Comparison of ENCODE assay signal across 19 cellular contexts in genomic region chr2:195929531-195929930, GRCh38.
A peak's percentile ranks its signal among the peaks of the same experiment; 100 is the strongest.
DNase-seq lines count a peak whose midpoint lies in the region; ATAC-seq and TF ChIP-seq lines count a peak whose summit lies in the region.
"Had no signal": no experiment of that assay in that cellular context is flagged by ENCODE, and none has a peak within 500 bp of the region (broad histone marks: within the 10 kb centered on the region; RNA-seq: fewer than 3 reads in every experiment).

No MANE protein-coding gene starts in this region.

- no peaks in the 10 kb centered on the region for H3K27me3 ChIP-seq in colonic mucosa
- H3K27me3 ChIP-seq: BLaER1 treated with 17β-estradiol and CSF1 and Interleukin-3, amounts not matched to agents 10 nM and 100 nM had no signal

- no peaks in the 10 kb centered on the region for H3K36me3 ChIP-seq in colonic mucosa
- H3K36me3 ChIP-seq: BLaER1 treated with 17β-estradiol and CSF1 and Interleukin-3, amounts not matched to agents 10 nM and 100 nM had no signal

- DNase-seq in DMS 273 (lab: John Stamatoyannopoulos, UW; ENCODE audit: unreplicated experiment) (peak; percentile 4), DMS 273 treated with DMSO at 0.1 percent for 48 hours (lab: John Stamatoyannopoulos, UW) (no peak), NCI-H2227 (lab: John Stamatoyannopoulos, UW; ENCODE audit: unreplicated experiment) (peak; percentile 25), NCI-H2227 treated with DMSO at 0.1 percent for 48 hours (lab: John Stamatoyannopoulos, UW) (no peak), NCI-H748 treated with DMSO at 0.1 percent for 48 hours (lab: John Stamatoyannopoulos, UW) (peak; percentile 49), middle frontal gyrus (ENCODE audit: extremely low spot score, low spot score) (peak; percentile 90), colonic mucosa (no peak)
- DNase-seq: AML-193; Caco-2; Calu3; CD4-positive, alpha-beta T cell; CD8-positive, alpha-beta T cell; DMS79 treated with DMSO at 0.1 percent for 48 hours; GF-D8 had no signal

- intact Hi-C loops in colonic mucosa (cut with DNase I) = no loop called here

- no peak overlapping the region for H3K27ac ChIP-seq in colonic mucosa
- H3K27ac ChIP-seq: 22Rv1; A549; BLaER1 treated with 17β-estradiol and CSF1 and Interleukin-3, amounts not matched to agents 10 nM and 100 nM; C4-2B had no signal

- H3K4me1 ChIP-seq in colonic mucosa = no peaks in the 10 kb centered on the region
- H3K4me1 ChIP-seq: A549; BLaER1 treated with 17β-estradiol and CSF1 and Interleukin-3, amounts not matched to agents 10 nM and 100 nM; Caco-2 had no signal

- no peak for ATAC-seq in GM19397 (IDR thresholded peaks at IDR 0.05; ENCODE audit: unreplicated experiment)
- ATAC-seq: A549; CD8-positive, alpha-beta T cell had no signal

- no peaks in the 10 kb centered on the region for H3K9me3 ChIP-seq in colonic mucosa
- H3K9me3 ChIP-seq: A549; BLaER1 treated with 17β-estradiol and CSF1 and Interleukin-3, amounts not matched to agents 10 nM and 100 nM; Caco-2 had no signal

- no peak for TF ChIP-seq CTCF in colonic mucosa (IDR thresholded peaks at IDR 0.05)

- H3K4me3 ChIP-seq in colonic mucosa = no peak overlapping the region
- H3K4me3 ChIP-seq: A549; BLaER1 treated with 17β-estradiol and CSF1 and Interleukin-3, amounts not matched to agents 10 nM and 100 nM had no signal

- H3K9ac ChIP-seq in colonic mucosa (ENCODE audit: low read depth in 2 of 2, low read length in 2 of 2) = no peak overlapping the region
- H3K9ac ChIP-seq: BLaER1 treated with 17β-estradiol and CSF1 and Interleukin-3, amounts not matched to agents 10 nM and 100 nM had no signal

Comparison
In these comparisons a context has a peak if more than half of its experiments do, and no peak if none do; other contexts are left out.
1. DNase-seq: peak in DMS 273 (single experiment), NCI-H2227 (single experiment), NCI-H748 treated with DMSO at 0.1 percent for 48 hours (single experiment) and middle frontal gyrus (single experiment); none in DMS 273 treated with DMSO at 0.1 percent for 48 hours (single experiment), NCI-H2227 treated with DMSO at 0.1 percent for 48 hours (single experiment) and colonic mucosa (single experiment).